27 cellular contexts compared by ENCODE assay signal in the genomic region with DNA sequence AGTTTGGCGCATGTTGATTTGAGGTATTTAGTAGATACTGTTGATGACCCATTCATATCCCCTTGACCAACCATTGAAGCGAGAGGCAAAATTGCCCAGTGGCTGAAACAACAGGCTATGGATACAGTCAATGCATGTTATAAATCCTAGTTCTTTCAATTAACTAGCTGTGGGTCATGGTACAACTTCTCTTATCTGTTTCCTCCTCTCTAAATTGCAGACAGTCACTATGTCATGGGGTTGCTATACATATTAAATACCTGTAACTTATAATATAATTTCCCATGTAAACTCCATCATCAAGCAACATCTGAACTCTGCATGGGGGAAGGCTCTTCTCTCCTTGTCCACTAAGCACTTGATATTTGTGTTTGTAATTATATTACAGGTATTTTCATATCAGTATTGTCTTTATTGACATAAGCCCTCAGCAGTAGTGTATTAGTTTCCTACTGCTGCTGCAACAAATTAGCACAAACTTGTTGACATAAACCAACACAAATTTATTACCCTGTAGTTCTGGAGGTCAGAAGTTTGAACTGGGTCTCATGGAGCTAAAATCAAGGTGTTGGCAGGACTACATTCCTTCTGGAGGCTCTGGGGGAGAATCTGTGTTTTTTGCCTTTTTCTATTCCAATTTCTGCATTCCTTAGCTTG.
"Had no signal": no experiment of that assay in that cellular context is flagged by ENCODE, and none has a peak within 500 bp of the region (broad histone marks: within the 10 kb centered on the region; RNA-seq: fewer than 3 reads in every experiment).

No MANE protein-coding gene starts in this region.

- H3K9me3 ChIP-seq: ovary, psoas muscle, stomach, thoracic aorta, thyroid gland, tibial nerve, upper lobe of left lung had no signal

- H3K4me3 ChIP-seq: neural progenitor cell, ovary, psoas muscle, skin epidermis, stomach, thoracic aorta, thyroid gland, tibial nerve, upper lobe of left lung had no signal

- FAIRE-seq: urothelium cell line had no signal

- H3K27me3 ChIP-seq: neural progenitor cell, ovary, stomach, thyroid gland, tibial nerve, upper lobe of left lung had no signal

- H3K27ac Mint-ChIP-seq: natural killer cell; nephron; neural progenitor cell; progenitor cell of endocrine pancreas; stimulated activated effector memory CD8-positive, alpha-beta T cell treated with anti-CD3 and anti-CD28 coated beads, Interleukin-12 subunit alpha, Interleukin-12 subunit beta, amount 100 ng/mL, for 72 hours; stimulated activated naive B cell treated with anti-CD40 and anti-IgM and Interleukin-4, amounts not matched to agents 10 μg/mL and 1 μg/mL and 100 μg/mL, for 72 hours had no signal

- H3K4me1 ChIP-seq: psoas muscle, stomach, thyroid gland, upper lobe of left lung had no signal

- H2AFZ ChIP-seq: neural progenitor cell, parathyroid adenoma had no signal

- H3K4me1 Mint-ChIP-seq: naive thymus-derived CD4-positive, alpha-beta T cell; natural killer cell; stimulated activated effector memory CD8-positive, alpha-beta T cell treated with anti-CD3 and anti-CD28 coated beads, Interleukin-12 subunit alpha, Interleukin-12 subunit beta, amount 100 ng/mL, for 72 hours had no signal

- DNase-seq: naive thymus-derived CD4-positive, alpha-beta T cell; natural killer cell; occipital lobe; ovary; posterior cingulate gyrus; psoas muscle; right cardiac atrium; stimulated activated CD4-positive, alpha-beta T cell treated with anti-CD3 and anti-CD28 coated beads, Interleukin-15, amount 100 ng/mL, for 24 hours; stimulated activated CD4-positive, alpha-beta T cell treated with anti-CD3 and anti-CD28 coated beads, Interleukin-2, amount 100 ng/mL, for 24 hours; stimulated activated CD4-positive, alpha-beta T cell treated with anti-CD3 and anti-CD28 coated beads, Interleukin-2, amount 100 ng/mL, for 48 hours; stimulated activated CD4-positive, alpha-beta T cell treated with anti-CD3 and anti-CD28 coated beads, Interleukin-4, amount 100 ng/mL, for 24 hours; stimulated activated naive B cell treated with anti-CD40 and anti-IgM and Interleukin-4, amounts not matched to agents 10 μg/mL and 1 μg/mL and 100 μg/mL, for 72 hours; stimulated activated naive CD4-positive, alpha-beta T cell treated with Interleukin-2 at 50 U/mL for 16 hours; stomach; thyroid gland; upper lobe of left lung had no signal

- H3K4me3 Mint-ChIP-seq: naive thymus-derived CD4-positive, alpha-beta T cell; natural killer cell; nephron; neural progenitor cell; stimulated activated effector memory CD8-positive, alpha-beta T cell treated with anti-CD3 and anti-CD28 coated beads, Interleukin-12 subunit alpha, Interleukin-12 subunit beta, amount 100 ng/mL, for 72 hours; stimulated activated naive B cell treated with anti-CD40 and anti-IgM and Interleukin-4, amounts not matched to agents 10 μg/mL and 1 μg/mL and 100 μg/mL, for 72 hours; stimulated activated naive CD8-positive, alpha-beta T cell treated with anti-CD3 and anti-CD28 coated beads, Interleukin-15, Interleukin-2, amounts not matched to agents 100 ng/mL and 50 ng/mL, for 24 hours had no signal

- H3K27me3 Mint-ChIP-seq: naive thymus-derived CD4-positive, alpha-beta T cell; stimulated activated naive B cell treated with anti-CD40 and anti-IgM and Interleukin-4, amounts not matched to agents 10 μg/mL and 1 μg/mL and 100 μg/mL, for 72 hours; stimulated activated naive CD8-positive, alpha-beta T cell treated with anti-CD3 and anti-CD28 coated beads, Interleukin-15, Interleukin-2, amounts not matched to agents 100 ng/mL and 50 ng/mL, for 24 hours had no signal

- H3K36me3 Mint-ChIP-seq: natural killer cell; neural progenitor cell; stimulated activated effector memory CD8-positive, alpha-beta T cell treated with anti-CD3 and anti-CD28 coated beads, Interleukin-12 subunit alpha, Interleukin-12 subunit beta, amount 100 ng/mL, for 72 hours had no signal

- H3K4me2 ChIP-seq: neural progenitor cell had no signal

- H3K9ac ChIP-seq: neural progenitor cell, parathyroid adenoma had no signal

- ATAC-seq: naive thymus-derived CD4-positive, alpha-beta T cell; natural killer cell; psoas muscle; right cardiac atrium; sciatic nerve; stimulated activated effector memory CD8-positive, alpha-beta T cell treated with anti-CD3 and anti-CD28 coated beads, Interleukin-12 subunit alpha, Interleukin-12 subunit beta, amount 100 ng/mL, for 72 hours; stimulated activated naive B cell treated with anti-CD40 and anti-IgM and Interleukin-4, amounts not matched to agents 10 μg/mL and 1 μg/mL and 100 μg/mL, for 72 hours had no signal

- H3K9me3 Mint-ChIP-seq: natural killer cell; nephron; stimulated activated naive B cell treated with anti-CD40 and anti-IgM and Interleukin-4, amounts not matched to agents 10 μg/mL and 1 μg/mL and 100 μg/mL, for 72 hours; stimulated activated naive CD8-positive, alpha-beta T cell treated with anti-CD3 and anti-CD28 coated beads, Interleukin-15, Interleukin-2, amounts not matched to agents 100 ng/mL and 50 ng/mL, for 24 hours had no signal

- H3K27ac ChIP-seq: neural progenitor cell, ovary, parathyroid adenoma, psoas muscle, skin epidermis, stomach, thoracic aorta, thyroid gland, tibial nerve, upper lobe of left lung had no signal

- H3K36me3 ChIP-seq: neural progenitor cell, ovary, stomach, thoracic aorta, thyroid gland, tibial nerve, upper lobe of left lung had no signal

- H3K79me2 ChIP-seq: parathyroid adenoma had no signal
